9 cellular contexts compared by ENCODE assay signal in genomic region chr4:64539234-64539849, GRCh38.
A peak's percentile ranks its signal among the peaks of the same experiment; 100 is the strongest.
DNase-seq lines count a peak whose midpoint lies in the region; ATAC-seq and TF ChIP-seq lines count a peak whose summit lies in the region.
"Had no signal": no experiment of that assay in that cellular context is flagged by ENCODE, and none has a peak within 500 bp of the region (broad histone marks: within the 10 kb centered on the region; RNA-seq: fewer than 3 reads in every experiment).

No MANE protein-coding gene starts in this region.

- no peaks in the 10 kb centered on the region for H3K36me3 Mint-ChIP-seq in activated CD8-positive, alpha-beta T cell treated with anti-CD3 and anti-CD28 coated beads for 36 hours (ENCODE audit: low read depth)
- no peaks in the 10 kb centered on the region for H3K36me3 Mint-ChIP-seq in T-cell
- H3K36me3 Mint-ChIP-seq: activated naive CD8-positive, alpha-beta T cell treated with anti-CD3 and anti-CD28 coated beads, Interleukin-2, amount 10 ng/mL, durations not matched to agents 7 days and 5 days had no signal

- intact Hi-C loops in activated CD8-positive, alpha-beta T cell treated with anti-CD3 and anti-CD28 coated beads for 36 hours (cut with micrococcal nuclease) = loop anchor here (5.0 kb wide), 1 partner anchor 377 kb away; no protein-coding TSS in a partner anchor
- intact Hi-C loops in head of caudate nucleus (cut with DNase I) = loop anchor here (5.0 kb wide), 1 partner anchor 382 kb away; no protein-coding TSS in a partner anchor

- no peak overlapping the region for H3K27ac Mint-ChIP-seq in activated CD8-positive, alpha-beta T cell treated with anti-CD3 and anti-CD28 coated beads for 36 hours
- H3K27ac Mint-ChIP-seq in T-cell = no peak overlapping the region
- H3K27ac Mint-ChIP-seq: activated naive CD8-positive, alpha-beta T cell treated with anti-CD3 and anti-CD28 coated beads, Interleukin-2, amount 10 ng/mL, durations not matched to agents 7 days and 5 days had no signal

- peak; percentile 3 for DNase-seq in NCI-H2196 treated with DMSO at 0.1 percent for 48 hours (lab: John Stamatoyannopoulos, UW; ENCODE audit: unreplicated experiment)
- DNase-seq in activated CD8-positive, alpha-beta T cell treated with anti-CD3 and anti-CD28 coated beads for 36 hours = peak; percentile 49
- DNase-seq in head of caudate nucleus = peak in 38 of 42 donors; percentile 4 to 83 (median 54)
- DNase-seq in putamen (ENCODE audit: low spot score) = peak; percentile 60
- DNase-seq in T-cell = no peak
- DNase-seq: activated naive CD8-positive, alpha-beta T cell treated with anti-CD3 and anti-CD28 coated beads, Interleukin-2, amount 10 ng/mL, durations not matched to agents 7 days and 5 days had no signal

- ATAC-seq in GM19395 (IDR thresholded peaks at IDR 0.05; ENCODE audit: unreplicated experiment) (peak; percentile 99), HG03342 (IDR thresholded peaks at IDR 0.05; ENCODE audit: unreplicated experiment) (peak; percentile 97), T-cell (replicated peaks in 1 of 4) (no peak)
- ATAC-seq in activated CD8-positive, alpha-beta T cell treated with anti-CD3 and anti-CD28 coated beads for 36 hours = no peak

- POLR2A ChIA-PET in activated CD8-positive, alpha-beta T cell treated with anti-CD3 and anti-CD28 coated beads for 36 hours (lab: Charles Lee) = no interaction called here
- POLR2A ChIA-PET in T-cell (lab: Charles Lee) = no interaction called here

- H3K4me1 ChIP-seq in DOHH2 (ENCODE audit: control insufficient read depth, low read length) = no peaks in the 10 kb centered on the region

- CTCF ChIA-PET in activated CD8-positive, alpha-beta T cell treated with anti-CD3 and anti-CD28 coated beads for 36 hours (lab: Charles Lee) = interaction anchor here (0.6 to 2.0 kb wide), 14 partner anchors 9 to 391 kb away, joined by 3 to 14 read pairs (median 4); no protein-coding TSS in a partner anchor
- CTCF ChIA-PET in T-cell (lab: Charles Lee) = no interaction called here

- H3K4me3 Mint-ChIP-seq in activated CD8-positive, alpha-beta T cell treated with anti-CD3 and anti-CD28 coated beads for 36 hours = no peak overlapping the region
- no peak overlapping the region for H3K4me3 Mint-ChIP-seq in T-cell
- H3K4me3 Mint-ChIP-seq: activated naive CD8-positive, alpha-beta T cell treated with anti-CD3 and anti-CD28 coated beads, Interleukin-2, amount 10 ng/mL, durations not matched to agents 7 days and 5 days had no signal

- H3F3A ChIP-seq in DOHH2 (ENCODE audit: control insufficient read depth, insufficient read depth) = no peaks in the 10 kb centered on the region

- no peaks in the 10 kb centered on the region for H4K20me1 ChIP-seq in DOHH2 (ENCODE audit: control insufficient read depth, insufficient read depth, low read depth, low read length)

- H3K4me2 ChIP-seq in DOHH2 (ENCODE audit: low read length) = no peak overlapping the region

- H3K36me3 ChIP-seq in DOHH2 (ENCODE audit: control insufficient read depth, low read length) = no peaks in the 10 kb centered on the region

- H3K9me3 ChIP-seq in DOHH2 (ENCODE audit: control insufficient read depth, insufficient read depth, low read length) = no peaks in the 10 kb centered on the region

- no peaks in the 10 kb centered on the region for H3K9me2 ChIP-seq in DOHH2 (replicated peaks; ENCODE audit: control insufficient read depth, low read length)

- H3K27me3 Mint-ChIP-seq in activated CD8-positive, alpha-beta T cell treated with anti-CD3 and anti-CD28 coated beads for 36 hours = no peaks in the 10 kb centered on the region
- H3K27me3 Mint-ChIP-seq in T-cell = no peaks in the 10 kb centered on the region
- H3K27me3 Mint-ChIP-seq: activated naive CD8-positive, alpha-beta T cell treated with anti-CD3 and anti-CD28 coated beads, Interleukin-2, amount 10 ng/mL, durations not matched to agents 7 days and 5 days had no signal

- H3K4me1 Mint-ChIP-seq in activated CD8-positive, alpha-beta T cell treated with anti-CD3 and anti-CD28 coated beads for 36 hours (ENCODE audit: low read depth) = no peaks in the 10 kb centered on the region
- H3K4me1 Mint-ChIP-seq in T-cell = no peaks in the 10 kb centered on the region
- H3K4me1 Mint-ChIP-seq: activated naive CD8-positive, alpha-beta T cell treated with anti-CD3 and anti-CD28 coated beads, Interleukin-2, amount 10 ng/mL, durations not matched to agents 7 days and 5 days had no signal

- no peaks in the 10 kb centered on the region for H3K27me3 ChIP-seq in DOHH2 (ENCODE audit: control insufficient read depth, low read length)

- no peaks in the 10 kb centered on the region for H3K79me2 ChIP-seq in DOHH2 (ENCODE audit: control insufficient read depth, low read length)

- no peaks in the 10 kb centered on the region for H3K9me3 Mint-ChIP-seq in activated CD8-positive, alpha-beta T cell treated with anti-CD3 and anti-CD28 coated beads for 36 hours
- H3K9me3 Mint-ChIP-seq in T-cell = no peaks in the 10 kb centered on the region
- H3K9me3 Mint-ChIP-seq: activated naive CD8-positive, alpha-beta T cell treated with anti-CD3 and anti-CD28 coated beads, Interleukin-2, amount 10 ng/mL, durations not matched to agents 7 days and 5 days had no signal

- peak; percentile 50 for TF ChIP-seq CTCF in DOHH2 (IDR thresholded peaks at IDR 0.05; ENCODE audit: low read depth, low read length, poor library complexity, severe bottlenecking)
- TF ChIP-seq CTCF in activated CD8-positive, alpha-beta T cell treated with anti-CD3 and anti-CD28 coated beads for 36 hours (IDR thresholded peaks at IDR 0.05) = peak; percentile 69

- no peak overlapping the region for H3K4me3 ChIP-seq in DOHH2 (ENCODE audit: low read length)

- H3K27ac ChIP-seq in DOHH2 (ENCODE audit: low read depth, low read length) = no peak overlapping the region

Comparison
In these comparisons a context has a peak if more than half of its experiments do, and no peak if none do; other contexts are left out.
1. ATAC-seq: peak in GM19395 (single experiment) and HG03342 (single experiment); none in activated CD8-positive, alpha-beta T cell treated with anti-CD3 and anti-CD28 coated beads for 36 hours (single experiment) and T-cell (0 of 4).
2. DNase-seq: peak in NCI-H2196 treated with DMSO at 0.1 percent for 48 hours (single experiment), activated CD8-positive, alpha-beta T cell treated with anti-CD3 and anti-CD28 coated beads for 36 hours (single experiment), head of caudate nucleus (38 of 42) and putamen (single experiment); none in T-cell (0 of 34).